Comparison of ENCODE assay signal across 8 cellular contexts in genomic region chr1:174160603-174161002, GRCh38. TPM values are rescaled to one million over a fixed set of nuclear protein-coding genes. Genes with fewer than 3 reads are reported as not detected.
DNase-seq lines count a peak whose midpoint lies in the region; ATAC-seq, FAIRE-seq and TF ChIP-seq lines count a peak whose summit lies in the region.

No MANE protein-coding gene starts in this region.

- H3K36me3 ChIP-seq in DND-41 (ENCODE audit: insufficient read depth, low read length) (no peaks in the 10 kb centered on the region; the same call in 1 of the 2 replicates), Peyer's patch (no peaks in the 10 kb centered on the region), esophagus muscularis mucosa (no peaks in the 10 kb centered on the region), prostate gland (no peaks in the 10 kb centered on the region)

- H3K9ac ChIP-seq in DND-41 (ENCODE audit: low read depth, low read length), result peak overlapping the region; percentile 77

- peak overlapping the region; percentile 87 for H3K4me2 ChIP-seq in DND-41 (ENCODE audit: insufficient read depth, low read length)

- H3K9me3 ChIP-seq in DND-41 (ENCODE audit: insufficient read depth, low read length, severe bottlenecking) (no peaks in the 10 kb centered on the region), Peyer's patch (no peaks in the 10 kb centered on the region), esophagus muscularis mucosa (no peaks in the 10 kb centered on the region), prostate gland (no peaks in the 10 kb centered on the region)

- TF ChIP-seq EP300 in esophagus muscularis mucosa (IDR thresholded peaks at IDR 0.05), result no peak

- H3K27me3 ChIP-seq in DND-41 (ENCODE audit: insufficient read depth, low read length, poor library complexity), result no peaks in the 10 kb centered on the region
- H3K27me3 ChIP-seq in Peyer's patch, result no peaks in the 10 kb centered on the region
- no peaks in the 10 kb centered on the region for H3K27me3 ChIP-seq in esophagus muscularis mucosa
- H3K27me3 ChIP-seq in prostate gland (replicated peaks; ENCODE audit: insufficient read depth), result no peaks in the 10 kb centered on the region

- FAIRE-seq in RCC 7860 (lab: Jason Lieb, UNC), result no peak

- no peak overlapping the region for H2AFZ ChIP-seq in DND-41 (ENCODE audit: low read depth, low read length)

- DNase-seq in DND-41 (no peak), Peyer's patch (no peak), esophagus muscularis mucosa (ENCODE audit: extremely low spot score) (no peak), prostate gland (ENCODE audit: low spot score) (no peak), NCI-H69 (lab: John Stamatoyannopoulos, UW) (no peak), RCC 7860 (ENCODE audit: low spot score) (no peak), hypothalamus (lab: John Stamatoyannopoulos, UW) (no peak)

- H3K79me2 ChIP-seq in DND-41 (ENCODE audit: insufficient read depth, low read length), result peaks cover 39% of the 10 kb centered on the region

- TF ChIP-seq CTCF in DND-41 (IDR thresholded peaks at IDR 0.05; ENCODE audit: borderline replicate concordance, extremely low read depth, low read length, poor library complexity, severe bottlenecking) (no peak), Peyer's patch (IDR thresholded peaks at IDR 0.05) (no peak), esophagus muscularis mucosa (IDR thresholded peaks at IDR 0.05) (no peak), prostate gland (IDR thresholded peaks at IDR 0.05) (no peak)

- TF ChIP-seq POLR2A in Peyer's patch (IDR thresholded peaks at IDR 0.05) (no peak), esophagus muscularis mucosa (IDR thresholded peaks at IDR 0.05; ENCODE audit: low read depth) (no peak), prostate gland (IDR thresholded peaks at IDR 0.05) (no peak)

- intact Hi-C loops in esophagus muscularis mucosa (cut with DNase I) (loop anchor here (5.0 kb wide), 2 partner anchors 57 to 138 kb away; partner anchors contain the start of gene RC3H1), prostate gland (cut with DNase I) (no loop called here)

- H3K4me1 ChIP-seq in DND-41 (ENCODE audit: insufficient read depth, low read length), result peaks cover 29% of the 10 kb centered on the region
- peaks cover 0 to 19% (median 8%) of the 10 kb centered on the region in 4 donors for H3K4me1 ChIP-seq in Peyer's patch
- H3K4me1 ChIP-seq in esophagus muscularis mucosa, result peaks cover 0 to 36% (median 34%) of the 10 kb centered on the region in 4 donors
- no peaks in the 10 kb centered on the region for H3K4me1 ChIP-seq in prostate gland (replicated peaks)

- H4K20me1 ChIP-seq in DND-41 (ENCODE audit: insufficient read depth, low read length), result no peaks in the 10 kb centered on the region

- H3K27ac ChIP-seq in DND-41 (ENCODE audit: low read length) (no peak overlapping the region), Peyer's patch (peak overlapping the region; percentile 90 to 100 (median 98)), esophagus muscularis mucosa (replicated peaks in 1 of 4) (peak overlapping the region; percentile 89 to 97 (median 93)), prostate gland (peak overlapping the region; percentile 88 to 96)

- peak overlapping the region; percentile 72 to 87; a peak in 3 of 4 replicates for H3K4me3 ChIP-seq in DND-41 (ENCODE audit: low read depth in 1 of 2, low read length in 2 of 2)
- peak overlapping the region; percentile 77 to 95 (median 91) for H3K4me3 ChIP-seq in Peyer's patch
- peak overlapping the region; percentile 77 to 98 (median 87) for H3K4me3 ChIP-seq in esophagus muscularis mucosa
- H3K4me3 ChIP-seq in prostate gland, result peak overlapping the region; percentile 74 to 96

- no peak for ATAC-seq in DND-41 (ENCODE audit: insufficient read depth, low read depth)
- ATAC-seq in HG03135 (IDR thresholded peaks at IDR 0.05; ENCODE audit: unreplicated experiment), result no peak

- WGBS in esophagus muscularis mucosa, result 57% methylated on average over 5 of the region's 5 CpGs
- WGBS in prostate gland, result 79% methylated on average over 5 of the region's 5 CpGs

RNA-seq across cellular contexts. Expression of gene RABGAP1L, which starts 1.3 kb away (rescaled TPM):
- total RNA-seq in Peyer's patch (100 to 1,000 TPM; 170 to 282 (median 182) TPM), esophagus muscularis mucosa (100 to 1,000 TPM in 1 of 4 donors, 10 to 100 TPM in 3; 39.3 to 101 (median 63.7) TPM), prostate gland (10 to 100 TPM; 32.3 to 41.5 TPM)
